In genomic region chr1:64745181-64745985, GRCh38 we compare ENCODE assay signal across 8 cellular contexts. TPM values are rescaled to one million over a fixed set of nuclear protein-coding genes. Genes with fewer than 3 reads are reported as not detected.
DNase-seq lines count a peak whose midpoint lies in the region; ATAC-seq and TF ChIP-seq lines count a peak whose summit lies in the region.

No MANE protein-coding gene starts in this region.

- H3K4me1 ChIP-seq in HEK293 (ENCODE audit: control insufficient read depth, insufficient read depth, low read length) (peaks cover 14% of the 10 kb centered on the region; the same call in 1 of the 2 replicates), OCI-LY1 (ENCODE audit: insufficient read depth, low read length, severe bottlenecking) (peaks cover 20% of the 10 kb centered on the region), adipocyte (ENCODE audit: control insufficient read depth, insufficient read depth, low read length) (peaks cover 9% of the 10 kb centered on the region), heart left ventricle (peaks cover 0 to 46% (median 21%) of the 10 kb centered on the region in 12 donors), parathyroid adenoma (no peaks in the 10 kb centered on the region)

- no peak for TF ChIP-seq POLR2A in heart left ventricle (IDR thresholded peaks at IDR 0.05)

- TF ChIP-seq CTCF in HEK293 (tag by site-specific recombination; IDR thresholded peaks at IDR 0.05) (0 out of 2 replicates have a peak, but pooled peaks have one; percentile 13), OCI-LY1 (IDR thresholded peaks at IDR 0.05; ENCODE audit: low read length) (no peak), heart left ventricle (IDR thresholded peaks at IDR 0.05) (no peak), parathyroid adenoma (IDR thresholded peaks at IDR 0.05) (no peak)

- H3K9me2 ChIP-seq in OCI-LY1 (ENCODE audit: low read depth, low read length), result no peaks in the 10 kb centered on the region

- H3K27me3 ChIP-seq in OCI-LY1 (ENCODE audit: insufficient read depth, low read length), result no peaks in the 10 kb centered on the region
- no peaks in the 10 kb centered on the region for H3K27me3 ChIP-seq in adipocyte (replicated peaks; ENCODE audit: control insufficient read depth, insufficient read depth, low read length)
- no peaks in the 10 kb centered on the region for H3K27me3 ChIP-seq in heart left ventricle
- H3K27me3 ChIP-seq in parathyroid adenoma (ENCODE audit: control insufficient read depth, insufficient read depth, low read length), result no peaks in the 10 kb centered on the region

- POLR2A ChIA-PET in HEK293 (lab: Yijun Ruan, JAX), result interaction anchor here (0.6 to 1.1 kb wide), 3 partner anchors 9 to 106 kb away, joined by 3 to 4 read pairs (median 3); no protein-coding TSS in a partner anchor

- DNase-seq in GDM1 (lab: John Stamatoyannopoulos, UW) (peak; percentile 35), adipocyte (ENCODE audit: low read depth) (peak; percentile 66), heart left ventricle (peak in 3 of 5 donors; percentile 21 to 60 (median 23))

- H2AFZ ChIP-seq in OCI-LY1 (ENCODE audit: low read length), result no peak overlapping the region
- H2AFZ ChIP-seq in parathyroid adenoma, result peak overlapping the region; percentile 77

- WGBS in heart left ventricle, 4 donors, result 0 to 1% (median 1%) methylated on average over 34 to 67 of the region's 67 CpGs

- H3K9me3 ChIP-seq in HEK293 (ENCODE audit: control insufficient read depth, insufficient read depth, low read depth, low read length) (no peaks in the 10 kb centered on the region), OCI-LY1 (ENCODE audit: low read length) (no peaks in the 10 kb centered on the region), adipocyte (ENCODE audit: control insufficient read depth, low read length) (no peaks in the 10 kb centered on the region), heart left ventricle (no peaks in the 10 kb centered on the region), parathyroid adenoma (ENCODE audit: control insufficient read depth, low read length) (no peaks in the 10 kb centered on the region)

- H3K4me2 ChIP-seq in OCI-LY1 (ENCODE audit: low read length) (peak overlapping the region; percentile 82), parathyroid adenoma (ENCODE audit: low read length) (peak overlapping the region; percentile 88)

- H4K20me1 ChIP-seq in OCI-LY1 (ENCODE audit: insufficient read depth, low read length), result no peaks in the 10 kb centered on the region

- intact Hi-C loops in heart left ventricle (cut with DNase I), result loop anchor here in 7 of 10 donors (2.0 to 10.0 kb wide), 4 partner anchors 61 to 79 kb away; no protein-coding TSS in a partner anchor

- CTCF ChIA-PET in HEK293 (lab: Yijun Ruan, JAX), result interaction anchor here (0.6 to 1.0 kb wide), 3 partner anchors 9 to 997 kb away, joined by 3 to 6 read pairs (median 3); no protein-coding TSS in a partner anchor

- peak overlapping the region; percentile 21; the same call in 1 of the 2 replicates for H3K9ac ChIP-seq in OCI-LY1 (ENCODE audit: low read length)
- peak overlapping the region; percentile 80 for H3K9ac ChIP-seq in adipocyte (ENCODE audit: low read length)
- H3K9ac ChIP-seq in parathyroid adenoma, result no peak overlapping the region

- ATAC-seq in heart left ventricle (peak; percentile 13 to 48 (median 41)), GM21717 (IDR thresholded peaks at IDR 0.05; ENCODE audit: unreplicated experiment) (no peak), HG03378 (IDR thresholded peaks at IDR 0.05; ENCODE audit: unreplicated experiment) (no peak)

- H3K79me2 ChIP-seq in OCI-LY1 (ENCODE audit: insufficient read depth, low read length), result no peaks in the 10 kb centered on the region
- H3K79me2 ChIP-seq in parathyroid adenoma, result no peaks in the 10 kb centered on the region

- H3K27ac ChIP-seq in HEK293 (ENCODE audit: extremely low read depth, low read depth, low read length) (peak overlapping the region; percentile 88), OCI-LY1 (ENCODE audit: low read depth, low read length, poor library complexity, severe bottlenecking) (no peak overlapping the region), heart left ventricle (peak overlapping the region; percentile 62 to 88 (median 84)), parathyroid adenoma (peak overlapping the region; percentile 76)

- no peaks in the 10 kb centered on the region for H3F3A ChIP-seq in OCI-LY1 (ENCODE audit: insufficient read depth, low read length)

- H3K36me3 ChIP-seq in HEK293 (ENCODE audit: control insufficient read depth in 2 of 2, insufficient read depth in 1 of 2, low read length in 2 of 2) (no peaks in the 10 kb centered on the region; a peak in 1 of 3 replicates), OCI-LY1 (ENCODE audit: insufficient read depth, low read length) (no peaks in the 10 kb centered on the region), adipocyte (ENCODE audit: control insufficient read depth, insufficient read depth, low read length, severe bottlenecking) (no peaks in the 10 kb centered on the region), heart left ventricle (no peaks in the 10 kb centered on the region), parathyroid adenoma (ENCODE audit: control insufficient read depth, insufficient read depth, low read length) (no peaks in the 10 kb centered on the region)

- peak overlapping the region; percentile 94 for H3K4me3 ChIP-seq in HEK293 (ENCODE audit: low read depth, low read length)
- H3K4me3 ChIP-seq in OCI-LY1 (ENCODE audit: low read depth, low read length, poor library complexity, severe bottlenecking), result peak overlapping the region; percentile 63
- peak overlapping the region; percentile 88 for H3K4me3 ChIP-seq in adipocyte (ENCODE audit: low read length)
- peak overlapping the region; percentile 66 to 96 (median 86) for H3K4me3 ChIP-seq in heart left ventricle
- peak overlapping the region; percentile 72 for H3K4me3 ChIP-seq in parathyroid adenoma (ENCODE audit: low read depth, low read length)

TF ChIP-seq in HEK293, 187 proteins besides CTCF, POLR2A, EP300 and RAD21 (continues in another document):
- TF ChIP-seq ZBTB1 (tag by site-specific recombination; IDR thresholded peaks at IDR 0.05) (no peak), ZNF292 (tag by site-specific recombination; IDR thresholded peaks at IDR 0.05; ENCODE audit: borderline replicate concordance, low read depth) (no peak), ZXDB (tag by site-specific recombination; IDR thresholded peaks at IDR 0.05) (peak; percentile 60; the same call in 1 of the 2 replicates), ZNF112 (tag by site-specific recombination; IDR thresholded peaks at IDR 0.05) (no peak), SCRT2 (tag by site-specific recombination; IDR thresholded peaks at IDR 0.05) (no peak), ZNF501 (tag by site-specific recombination; IDR thresholded peaks at IDR 0.05) (0 out of 2 replicates have a peak, but pooled peaks have one; percentile 24), ZBTB44 (tag by site-specific recombination; IDR thresholded peaks at IDR 0.05) (no peak), ZNF302 (tag by site-specific recombination; IDR thresholded peaks at IDR 0.05; ENCODE audit: low read depth) (no peak), ZBTB20 (tag by site-specific recombination; IDR thresholded peaks at IDR 0.05) (peak; percentile 79), EGR2 (tag by site-specific recombination; IDR thresholded peaks at IDR 0.05; ENCODE audit: low read depth) (0 out of 2 replicates have a peak, but pooled peaks have one; percentile 53), ZNF548 (tag by site-specific recombination; IDR thresholded peaks at IDR 0.05) (no peak), INSM2 (tag by site-specific recombination; IDR thresholded peaks at IDR 0.05) (no peak), ZNF549 (tag by site-specific recombination; IDR thresholded peaks at IDR 0.05) (no peak), ZSCAN4 (tag by site-specific recombination; IDR thresholded peaks at IDR 0.05) (no peak), HOXD13 (CRISPR knock-in tag; IDR thresholded peaks at IDR 0.05; ENCODE audit: borderline replicate concordance) (no peak)

RNA-seq across cellular contexts. Expression of gene RAVER2, which starts 0.5 kb away (rescaled TPM):
- total RNA-seq in heart left ventricle, result 10 to 100 TPM; 16.5 to 25.8 (median 20.4) TPM
- polyA plus RNA-seq in heart left ventricle, result 1 to 10 TPM; 6.3 to 9.9 TPM

Comparison
In these comparisons a context has a peak if more than half of its experiments do, and no peak if none do; other contexts are left out.
1. ATAC-seq: peak in heart left ventricle (4 of 4); none in GM21717 (single experiment) and HG03378 (single experiment).
2. Peak in every context shown above with its lines, with median percentiles within 50 percentile points of each other: DNase-seq and H3K4me3 ChIP-seq.